2 cellular contexts compared by ENCODE assay signal in genomic region chr3:148002705-148003205, GRCh38.
TF ChIP-seq lines count a peak whose summit lies in the region.

No MANE protein-coding gene starts in this region.

TF ChIP-seq in HepG2, 621 proteins besides CTCF, POLR2A, EP300 and RAD21:
- no peak for TF ChIP-seq AHR (CRISPR knock-in tag; IDR thresholded peaks at IDR 0.05)
- TF ChIP-seq CEBPB (IDR thresholded peaks at IDR 0.05; ENCODE audit: borderline replicate concordance, low read depth, low read length), result peak; percentile 24; the same call in 1 of the 2 replicates
- no peak for TF ChIP-seq ZBTB38 (CRISPR knock-in tag; IDR thresholded peaks at IDR 0.05)
- TF ChIP-seq MAFF (IDR thresholded peaks at IDR 0.05; ENCODE audit: low read depth, low read length), result peak; percentile 58; the same call in 1 of the 2 replicates
- TF ChIP-seq HMGXB4 (CRISPR knock-in tag; IDR thresholded peaks at IDR 0.05; ENCODE audit: borderline replicate concordance in 1 of 2, low read depth in 1 of 2), result no peak
- peak; percentile 54 to 78; a peak in 3 of 4 replicates for TF ChIP-seq MAFK (conservative IDR thresholded peaks at IDR 0.05 in 1 of 2, IDR thresholded peaks at IDR 0.05 in 1 of 2; ENCODE audit: low read length in 2 of 2)

TF ChIP-seq in H1, 55 proteins besides CTCF, POLR2A, EP300 and RAD21:
- TF ChIP-seq CEBPB (IDR thresholded peaks at IDR 0.05; ENCODE audit: low read depth, low read length) (peak; percentile 42; the same call in 1 of the 2 replicates), KDM4A (IDR thresholded peaks at IDR 0.05; ENCODE audit: low read depth, low read length, severe bottlenecking) (no peak)
TF ChIP-seq in H1: peak in this region for 1.
